Comparison of ENCODE assay signal across 1 cellular context in the genomic region with DNA sequence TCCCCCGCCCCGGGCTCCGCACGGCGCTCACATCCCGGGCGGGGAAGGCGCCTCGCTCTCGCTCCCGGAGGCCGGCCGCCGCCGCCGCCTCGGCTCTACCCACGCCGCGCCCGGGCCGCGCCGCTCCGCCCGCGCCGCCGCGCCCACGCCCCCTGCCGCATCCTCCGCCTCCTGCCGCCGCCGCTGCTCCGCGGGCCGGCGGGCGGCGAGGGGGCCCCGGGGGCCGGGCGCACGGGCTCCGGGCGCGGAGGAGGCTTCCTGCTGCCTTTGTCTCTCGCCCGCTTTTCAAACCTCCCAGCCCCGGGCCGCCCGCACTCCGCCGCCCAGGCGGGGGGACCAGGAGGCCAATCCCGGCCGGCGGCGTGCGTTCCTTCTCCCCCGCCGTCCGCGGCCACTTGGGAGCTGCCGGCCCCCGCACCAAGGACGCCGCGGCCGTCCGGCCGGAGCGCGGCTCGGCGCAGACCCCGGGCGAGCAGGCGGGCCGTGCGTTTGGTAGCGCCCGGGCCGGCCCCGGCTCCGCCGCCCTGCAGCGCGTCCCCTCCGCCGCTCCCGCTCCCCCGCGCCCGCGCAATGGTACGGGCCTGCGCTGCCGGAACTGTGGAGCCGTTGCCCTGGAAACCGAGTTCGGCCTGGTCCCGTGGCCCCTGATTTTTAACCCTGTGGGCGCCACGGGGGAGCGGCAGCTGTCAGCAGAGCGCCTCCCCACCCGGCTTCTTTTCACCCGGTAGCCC.
A peak's percentile ranks its signal among the peaks of the same experiment; 100 is the strongest.
TF ChIP-seq lines count a peak whose summit lies in the region.

FBXL14 (minus strand) TSS at position 287 of the 731 bp plus-strand sequence. CDS start 515 bp downstream, outside the sequence.

TF ChIP-seq in HEK293, 187 proteins besides CTCF, POLR2A, EP300 and RAD21 (continued from another document):
- TF ChIP-seq PRDM6 (tag by site-specific recombination; IDR thresholded peaks at IDR 0.05) (no peak), ZNF660 (tag by site-specific recombination; IDR thresholded peaks at IDR 0.05) (peak; percentile 77; the same call in 1 of the 2 replicates), ZNF513 (tag by site-specific recombination; IDR thresholded peaks at IDR 0.05) (no peak)
